In genomic region chr3:152330565-152330964, GRCh38 we compare ENCODE assay signal across 13 cellular contexts.
DNase-seq lines count a peak whose midpoint lies in the region; ATAC-seq, FAIRE-seq and TF ChIP-seq lines count a peak whose summit lies in the region.
"Had no signal": no experiment of that assay in that cellular context is flagged by ENCODE, and none has a peak within 500 bp of the region (broad histone marks: within the 10 kb centered on the region; RNA-seq: fewer than 3 reads in every experiment).

No MANE protein-coding gene starts in this region.

- peaks cover 11% of the 10 kb centered on the region for H3K9me1 ChIP-seq in IMR-90 (ENCODE audit: insufficient read depth, low read length)

- peak overlapping the region; percentile 71 for H3K27ac Mint-ChIP-seq in activated naive CD8-positive, alpha-beta T cell treated with anti-CD3 and anti-CD28 coated beads for 36 hours
- peak overlapping the region; percentile 47 for H3K27ac Mint-ChIP-seq in stimulated activated naive B cell treated with anti-CD40 and anti-IgM and Interleukin-4, amounts not matched to agents 10 μg/mL and 1 μg/mL and 100 μg/mL, for 72 hours

- no TSS peak for BruUV-seq in IMR-90 (replicated peaks; lab: Mats Ljungman, UMichigan)

- H3K4ac ChIP-seq in IMR-90 (ENCODE audit: low read depth, low read length), result no peak overlapping the region; the same call in 1 of the 2 replicates

- no peak for TF ChIP-seq RAD21 in IMR-90 (IDR thresholded peaks at IDR 0.05; ENCODE audit: low read length)

- H4K20me1 ChIP-seq in IMR-90 (ENCODE audit: insufficient read depth, low read length), result peaks cover 48% of the 10 kb centered on the region

- no peaks in the 10 kb centered on the region for H3K27me3 Mint-ChIP-seq in activated naive CD8-positive, alpha-beta T cell treated with anti-CD3 and anti-CD28 coated beads for 36 hours
- no peaks in the 10 kb centered on the region for H3K27me3 Mint-ChIP-seq in stimulated activated naive B cell treated with anti-CD40 and anti-IgM and Interleukin-4, amounts not matched to agents 10 μg/mL and 1 μg/mL and 100 μg/mL, for 72 hours
- H3K27me3 Mint-ChIP-seq: stimulated activated naive CD8-positive, alpha-beta T cell treated with anti-CD3 and anti-CD28 coated beads, Interleukin-15, amount 100 ng/mL, for 72 hours had no signal

- in situ Hi-C loops in IMR-90 (cut with MboI; ENCODE audit: low sequenced_read_pairs), result no loop called here

- no peak for ATAC-seq in IMR-90 (ENCODE audit: low read depth)
- ATAC-seq in stimulated activated naive B cell treated with anti-CD40 and anti-IgM and Interleukin-4, amounts not matched to agents 10 μg/mL and 1 μg/mL and 100 μg/mL, for 72 hours (replicated peaks), result no peak

- no peak overlapping the region for H2AFZ ChIP-seq in IMR-90 (replicated peaks; ENCODE audit: low read length, poor library complexity)

- intact Hi-C loops in IMR-90 (cut with micrococcal nuclease) (no loop called here), kidney (cut with DNase I) (no loop called here)

- H3K27ac ChIP-seq in IMR-90 (ENCODE audit: insufficient read depth, low read length) (no peak overlapping the region; the same call in 1 of the 2 replicates), kidney (ENCODE audit: low read depth in 2 of 2, low read length in 2 of 2) (no peak overlapping the region)

- TF ChIP-seq CTCF in IMR-90 (conservative IDR thresholded peaks at IDR 0.05; ENCODE audit: low read depth, low read length) (no peak), kidney (IDR thresholded peaks at IDR 0.05; ENCODE audit: borderline replicate concordance, extremely low read depth, insufficient read depth) (no peak)

- H2BK120ac ChIP-seq in IMR-90 (ENCODE audit: low read depth, low read length), result peak overlapping the region; percentile 0; the same call in 1 of the 2 replicates

- H2BK20ac ChIP-seq in IMR-90 (ENCODE audit: low read depth, low read length), result no peak overlapping the region

- no peak overlapping the region for H4K8ac ChIP-seq in IMR-90 (ENCODE audit: low read depth in 2 of 2, low read length in 2 of 2)

- no peak overlapping the region for H3K14ac ChIP-seq in IMR-90 (replicated peaks; ENCODE audit: low read depth, low read length)

- H3K36me3 Mint-ChIP-seq in activated naive CD8-positive, alpha-beta T cell treated with anti-CD3 and anti-CD28 coated beads for 36 hours, result peaks cover 61% of the 10 kb centered on the region
- peaks cover 30 to 36% of the 10 kb centered on the region in 2 donors for H3K36me3 Mint-ChIP-seq in stimulated activated naive B cell treated with anti-CD40 and anti-IgM and Interleukin-4, amounts not matched to agents 10 μg/mL and 1 μg/mL and 100 μg/mL, for 72 hours

- H3K4me1 Mint-ChIP-seq in activated naive CD8-positive, alpha-beta T cell treated with anti-CD3 and anti-CD28 coated beads for 36 hours, result peaks cover 80% of the 10 kb centered on the region
- H3K4me1 Mint-ChIP-seq in stimulated activated naive B cell treated with anti-CD40 and anti-IgM and Interleukin-4, amounts not matched to agents 10 μg/mL and 1 μg/mL and 100 μg/mL, for 72 hours, result peaks cover 36 to 72% of the 10 kb centered on the region in 2 donors

- DNase-seq in IMR-90 (no peak), kidney (no peak), NCI-H2171 (lab: John Stamatoyannopoulos, UW) (no peak), hippocampal formation (lab: John Stamatoyannopoulos, UW) (no peak)
- no peak for DNase-seq in activated naive CD8-positive, alpha-beta T cell treated with anti-CD3 and anti-CD28 coated beads for 36 hours
- no peak for DNase-seq in stimulated activated naive B cell treated with anti-CD40 and anti-IgM and Interleukin-4, amounts not matched to agents 10 μg/mL and 1 μg/mL and 100 μg/mL, for 72 hours
- DNase-seq in NK-92 treated with Interleukin-12 subunit alpha and Interleukin-12 subunit beta, amount 100 ng/mL, for 24 hours (lab: John Stamatoyannopoulos, UW), result no peak
- DNase-seq: activated CD8-positive, alpha-beta memory T cell treated with anti-CD3 and anti-CD28 coated beads, Interleukin-2, amount 50 U/mL, for 4 hours; caudate nucleus; DMS153; head of caudate nucleus; NCI-H1105; stimulated activated naive CD8-positive, alpha-beta T cell treated with anti-CD3 and anti-CD28 coated beads, Interleukin-15, amount 100 ng/mL, for 72 hours had no signal

- H3K4me3 ChIP-seq in IMR-90 (ENCODE audit: insufficient read depth, low read depth, low read length) (no peak overlapping the region), kidney (ENCODE audit: low read length in 2 of 2) (no peak overlapping the region)

- no peak overlapping the region for H3K18ac ChIP-seq in IMR-90 (ENCODE audit: low read depth, low read length)

- dilution Hi-C loops in IMR-90 (cut with HindIII; ENCODE audit: low sequenced_read_pairs, unreplicated experiment), result no loop called here

- no peak overlapping the region for H3K4me3 Mint-ChIP-seq in activated naive CD8-positive, alpha-beta T cell treated with anti-CD3 and anti-CD28 coated beads for 36 hours
- H3K4me3 Mint-ChIP-seq in stimulated activated naive B cell treated with anti-CD40 and anti-IgM and Interleukin-4, amounts not matched to agents 10 μg/mL and 1 μg/mL and 100 μg/mL, for 72 hours, result no peak overlapping the region

- H3K9me3 Mint-ChIP-seq in activated naive CD8-positive, alpha-beta T cell treated with anti-CD3 and anti-CD28 coated beads for 36 hours, result peaks cover 7% of the 10 kb centered on the region
- peaks cover 4 to 6% of the 10 kb centered on the region in 2 donors for H3K9me3 Mint-ChIP-seq in stimulated activated naive B cell treated with anti-CD40 and anti-IgM and Interleukin-4, amounts not matched to agents 10 μg/mL and 1 μg/mL and 100 μg/mL, for 72 hours
- H3K9me3 Mint-ChIP-seq: stimulated activated naive CD8-positive, alpha-beta T cell treated with anti-CD3 and anti-CD28 coated beads, Interleukin-15, amount 100 ng/mL, for 72 hours had no signal

- H4K5ac ChIP-seq in IMR-90 (ENCODE audit: low read depth, low read length), result no peak overlapping the region

- no peak overlapping the region for H3K23ac ChIP-seq in IMR-90 (ENCODE audit: low read depth, low read length)

- H3K9ac ChIP-seq in IMR-90 (ENCODE audit: low read depth, low read length) (no peak overlapping the region; the same call in 1 of the 2 replicates), kidney (ENCODE audit: low read length in 2 of 2) (no peak overlapping the region)

- H3K9me3 ChIP-seq in IMR-90 (ENCODE audit: control insufficient read depth, insufficient read depth, low read length), result no peaks in the 10 kb centered on the region
- H3K9me3 ChIP-seq in kidney (ENCODE audit: control insufficient read depth in 1 of 2, low read length in 2 of 2), result no peaks in the 10 kb centered on the region

- H2AK9ac ChIP-seq in IMR-90 (replicated peaks; ENCODE audit: low read depth, low read length, poor library complexity), result no peak overlapping the region

- no peak overlapping the region for H4K91ac ChIP-seq in IMR-90 (ENCODE audit: insufficient read depth, low read depth, low read length)

- peaks cover 5% of the 10 kb centered on the region for H3K36me3 ChIP-seq in IMR-90 (ENCODE audit: control insufficient read depth, insufficient read depth, low read length)
- no peaks in the 10 kb centered on the region for H3K36me3 ChIP-seq in kidney (ENCODE audit: control insufficient read depth in 1 of 2, insufficient read depth in 2 of 2, low read length in 2 of 2)

- H2BK15ac ChIP-seq in IMR-90 (ENCODE audit: low read depth, low read length), result 0 out of 3 replicates have a peak overlapping the region, but pooled peaks have one; percentile 46

- POLR2A ChIA-PET in IMR-90 (lab: Charles Lee; ENCODE audit: unreplicated experiment), result no interaction called here

- peaks cover 8 to 46% of the 10 kb centered on the region in 2 experiments for H3K79me1 ChIP-seq in IMR-90 (ENCODE audit: low read depth in 1 of 2, low read length in 2 of 2)

- no peak overlapping the region for H2AK5ac ChIP-seq in IMR-90 (ENCODE audit: low read depth, low read length)

- peak overlapping the region; percentile 42; the same call in 1 of the 2 replicates for H3K4me2 ChIP-seq in IMR-90 (ENCODE audit: low read depth, low read length)

- no CpG with 5 or more reads among the region's 1 CpG for WGBS in IMR-90 (ENCODE audit: extremely low coverage in 2 of 2, insufficient read length in 1 of 2), 2 experiments

- H3K56ac ChIP-seq in IMR-90 (ENCODE audit: extremely low read depth, insufficient read depth, low read length), result no peak overlapping the region

- H2BK5ac ChIP-seq in IMR-90 (ENCODE audit: low read depth, low read length, poor library complexity, severe bottlenecking), result peak overlapping the region; percentile 86

- CTCF ChIA-PET in IMR-90 (lab: Yijun Ruan, JAX), result no interaction called here

- H3K4me1 ChIP-seq in IMR-90 (ENCODE audit: control insufficient read depth, insufficient read depth, low read length) (peaks cover 6% of the 10 kb centered on the region; the same call in 1 of the 2 replicates), kidney (ENCODE audit: control insufficient read depth in 1 of 2, insufficient read depth in 1 of 2, low read depth in 1 of 2, low read length in 2 of 2) (peaks cover 4 to 5% of the 10 kb centered on the region in 2 donors)

- TF ChIP-seq POLR2A in IMR-90 (IDR thresholded peaks at IDR 0.05; ENCODE audit: low read depth, low read length), result no peak

- peak; percentile 39 for FAIRE-seq in kidney (lab: Jason Lieb, UNC)

- H3K27me3 ChIP-seq in IMR-90 (ENCODE audit: control insufficient read depth, insufficient read depth, low read length), result no peaks in the 10 kb centered on the region

TF ChIP-seq in IMR-90, 13 proteins besides CTCF, POLR2A, EP300 and RAD21:
- TF ChIP-seq FOS (IDR thresholded peaks at IDR 0.05; ENCODE audit: low read depth, low read length) (no peak), CHD1 (IDR thresholded peaks at IDR 0.05; ENCODE audit: low read depth, low read length) (no peak), SMC3 (IDR thresholded peaks at IDR 0.05; ENCODE audit: low read depth, low read length) (no peak), MAZ (IDR thresholded peaks at IDR 0.05; ENCODE audit: borderline replicate concordance, low read depth, low read length) (no peak), MXI1 (IDR thresholded peaks at IDR 0.05; ENCODE audit: borderline replicate concordance, low read depth, low read length) (no peak), RFX5 (IDR thresholded peaks at IDR 0.05; ENCODE audit: low read depth, low read length) (no peak), CEBPB (IDR thresholded peaks at IDR 0.05; ENCODE audit: low read depth, low read length) (no peak)
